In the genomic region with DNA sequence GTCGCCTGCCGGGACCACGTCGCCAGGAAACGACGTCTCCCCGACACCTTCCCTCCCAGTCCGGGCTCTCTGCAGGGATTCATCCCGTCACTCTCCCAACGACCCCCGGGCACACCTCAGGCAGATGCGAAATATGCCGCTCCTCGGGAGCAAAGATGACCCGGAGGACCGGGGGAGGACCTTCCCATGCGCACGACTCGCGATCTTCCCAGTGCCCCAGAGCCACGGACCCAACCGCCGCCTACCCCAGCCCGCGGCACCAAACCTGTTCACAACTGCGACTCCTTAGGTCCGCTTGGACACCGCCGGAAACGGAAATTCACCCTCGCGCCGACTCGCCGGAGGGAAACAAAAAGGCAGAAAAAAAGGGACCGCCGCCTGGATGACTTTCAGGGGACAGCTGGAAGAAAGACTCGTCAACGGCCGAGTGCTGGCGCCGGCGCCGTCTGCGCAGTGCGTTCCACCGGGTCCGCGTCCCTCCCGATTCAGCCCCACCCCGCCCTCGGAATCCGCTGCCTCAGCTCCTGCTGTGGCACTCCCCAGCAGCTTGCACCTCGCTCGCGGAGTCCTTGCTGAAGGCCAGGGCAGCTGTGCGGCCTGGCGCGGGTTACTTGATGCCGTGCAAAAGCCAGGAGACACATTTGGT, we compare ENCODE assay signal across 8 cellular contexts. TPM values are rescaled to one million over a fixed set of nuclear protein-coding genes. Genes with fewer than 3 reads are reported as not detected.
A peak's percentile ranks its signal among the peaks of the same experiment; 100 is the strongest.
DNase-seq lines count a peak whose midpoint lies in the region; ATAC-seq, FAIRE-seq and TF ChIP-seq lines count a peak whose summit lies in the region.
"Not testable (repeated sequence)": the region's sequence is repeated elsewhere in the genome, so short reads cannot be mapped to it uniquely, and the experiment has no call there.

No MANE protein-coding gene starts in this region.

- peak overlapping the region; percentile 97 for H2AFZ ChIP-seq in keratinocyte (ENCODE audit: control insufficient read depth, low read length)

- peak overlapping the region; percentile 71 for H3K27ac ChIP-seq in keratinocyte (ENCODE audit: control insufficient read depth, insufficient read depth, low read length)

- H3K4me2 ChIP-seq in keratinocyte (ENCODE audit: control insufficient read depth, extremely low read depth, insufficient read depth, low read depth, low read length) = peak overlapping the region; percentile 60

- H3K9me1 ChIP-seq in keratinocyte (ENCODE audit: control insufficient read depth, extremely low read depth, insufficient read depth, low read length) = not testable (repeated sequence)

- not testable (repeated sequence) for H4K20me1 ChIP-seq in keratinocyte (ENCODE audit: control insufficient read depth, extremely low read depth, insufficient read depth, low read length)

- peak; percentile 83 for ATAC-seq in GM19043 (IDR thresholded peaks at IDR 0.05; ENCODE audit: low read depth, unreplicated experiment)
- peak; percentile 90 for ATAC-seq in HG03280 (IDR thresholded peaks at IDR 0.05; ENCODE audit: unreplicated experiment)
- peak; percentile 87 to 90 for ATAC-seq in activated CD4-positive, CD25-positive, alpha-beta regulatory T cell treated with anti-CD3 and anti-CD28 coated beads, Interleukin-2, amount 50 U/mL, for 24 hours

- H3K4me1 ChIP-seq in keratinocyte (ENCODE audit: control insufficient read depth, extremely low read depth, insufficient read depth, low read length) = not testable (repeated sequence)

- H3K36me3 ChIP-seq in keratinocyte (ENCODE audit: control insufficient read depth in 2 of 2, extremely low read depth in 1 of 2, insufficient read depth in 2 of 2, low read length in 2 of 2) = not testable (repeated sequence)

- DNase-seq in AG08396 (ENCODE audit: low spot score) = peak; percentile 41
- DNase-seq in NCI-H226 = peak; percentile 80
- peak; percentile 87 for DNase-seq in cerebellar cortex (ENCODE audit: low spot score)
- DNase-seq in keratinocyte (ENCODE audit: low read depth, low spot score) = not testable (repeated sequence)
- DNase-seq in stimulated activated CD4-positive, alpha-beta T cell treated with anti-CD3 and anti-CD28 coated beads, Interleukin-12 subunit alpha, Interleukin-12 subunit beta, amount 100 ng/mL, for 4 hours = peak; percentile 74

- dilution Hi-C loops in keratinocyte (cut with MboI; ENCODE audit: extremely low pct_ligation_motif_present, low sequenced_read_pairs) = not testable (repeated sequence)

- not testable (repeated sequence) for FAIRE-seq in keratinocyte (lab: Jason Lieb, UNC)

- not testable (repeated sequence) for H3K79me2 ChIP-seq in keratinocyte (ENCODE audit: control insufficient read depth, insufficient read depth, low read length)

- peak overlapping the region; percentile 59 to 76 (median 71) for H3K4me3 ChIP-seq in keratinocyte (ENCODE audit: control insufficient read depth in 2 of 3, extremely low read depth in 1 of 3, insufficient read depth in 2 of 3, low read depth in 1 of 3, low read length in 3 of 3)

- peak overlapping the region; percentile 89 for H3K9ac ChIP-seq in keratinocyte (ENCODE audit: control insufficient read depth, extremely low read depth, insufficient read depth, low read length)

- TF ChIP-seq CTCF in keratinocyte (optimal IDR thresholded peaks at IDR 0.05 in 1 of 3, IDR thresholded peaks at IDR 0.05 in 1 of 3, conservative IDR thresholded peaks at IDR 0.05 in 1 of 3; ENCODE audit: extremely low read depth in 1 of 3, insufficient read depth in 2 of 3, low read length in 3 of 3) = not testable (repeated sequence)

- not testable (repeated sequence) for H3K27me3 ChIP-seq in keratinocyte (ENCODE audit: control insufficient read depth, extremely low read depth, insufficient read depth, low read length)

- not testable (repeated sequence) for H3K9me3 ChIP-seq in keratinocyte (ENCODE audit: control insufficient read depth, low read depth, low read length)

RNA-seq across cellular contexts. Expression of gene AGAP9, which starts 29.9 kb away (rescaled TPM):
- 3.5 to 7.3 TPM (median 6.5 TPM) in 3 replicates for polyA plus RNA-seq in keratinocyte
- 3.1 TPM for polyA plus RNA-seq in keratinocyte (2011; ENCODE audit: low read depth)
- polyA plus RNA-seq in keratinocyte (2011; cell fraction: cytosol; rRNA removed) = 0.87 and 0.89 TPM in 2 replicates
- polyA plus RNA-seq in keratinocyte (2011; cell fraction: nucleus; rRNA removed) = 27.5 and 35.5 TPM in 2 replicates
- polyA plus RNA-seq in keratinocyte (2012; ENCODE audit: low replicate concordance) = 2.2 and 5.8 TPM in 2 replicates
- 1.5 to 8.7 TPM (median 8.2 TPM) in 3 replicates for polyA minus RNA-seq in keratinocyte
- not detected for polyA minus RNA-seq in keratinocyte (2011; cell fraction: cytosol; rRNA and poly(A)+ RNA removed)
- polyA minus RNA-seq in keratinocyte (2011; cell fraction: nucleus; rRNA and poly(A)+ RNA removed) = 6.2 and 10.4 TPM in 2 replicates
